25 cellular contexts compared by ENCODE assay signal in the genomic region with DNA sequence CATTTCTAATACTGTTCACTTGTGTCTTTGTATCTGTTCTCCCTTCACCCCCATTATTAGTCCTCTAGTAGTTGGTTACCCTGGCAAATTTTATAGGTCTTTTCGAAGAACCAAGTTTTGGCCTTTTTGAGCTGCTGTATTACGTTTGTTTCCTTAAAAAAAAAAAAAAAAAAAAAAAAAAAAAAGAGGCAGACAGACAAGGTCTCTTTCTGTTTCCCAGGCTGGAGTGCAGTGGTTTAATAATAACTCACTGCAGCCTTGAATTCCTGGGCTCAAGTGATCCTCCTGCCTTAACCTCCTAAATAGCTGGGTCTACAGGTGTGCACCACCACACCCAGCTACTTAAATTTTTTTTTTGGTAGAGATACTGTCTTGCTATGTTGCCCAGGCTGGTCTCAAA. TPM values are rescaled to one million over a fixed set of nuclear protein-coding genes. Genes with fewer than 3 reads are reported as not detected.
"Had no signal": no experiment of that assay in that cellular context is flagged by ENCODE, and none has a peak within 500 bp of the region (broad histone marks: within the 10 kb centered on the region; RNA-seq: fewer than 3 reads in every experiment).

No MANE protein-coding gene starts in this region.

- H3K4me1 Mint-ChIP-seq: activated B cell treated with CpG ODN at 0.5 μM for 24 hours; neural crest cell; stimulated activated naive B cell treated with anti-CD40 and anti-IgM and Interleukin-4, amounts not matched to agents 10 μg/mL and 1 μg/mL and 100 μg/mL, for 72 hours had no signal

- ATAC-seq: gastroesophageal sphincter; naive thymus-derived CD4-positive, alpha-beta T cell; sciatic nerve; stimulated activated naive B cell treated with anti-CD40 and anti-IgM and Interleukin-4, amounts not matched to agents 10 μg/mL and 1 μg/mL and 100 μg/mL, for 72 hours; T-cell had no signal

- DNase-seq: activated B cell treated with CpG ODN at 0.5 μM for 24 hours; activated CD4-positive, alpha-beta T cell treated with anti-CD3 and anti-CD28 coated beads for 4 hours; activated effector memory CD4-positive, alpha-beta T cell treated with Interleukin-2 at 50 U/mL for 16 hours; cortex of kidney; endodermal cell; esophagus squamous epithelium; head of caudate nucleus; hypothalamus; left ventricle myocardium inferior; naive thymus-derived CD4-positive, alpha-beta T cell; occipital lobe; SJCRH30; small intestine; stimulated activated naive B cell treated with anti-CD40 and anti-IgM and Interleukin-4, amounts not matched to agents 10 μg/mL and 1 μg/mL and 100 μg/mL, for 72 hours; T-cell; upper lobe of left lung had no signal

- H3K9me3 Mint-ChIP-seq: activated B cell treated with CpG ODN at 0.5 μM for 24 hours; endodermal cell; neural crest cell; stimulated activated naive B cell treated with anti-CD40 and anti-IgM and Interleukin-4, amounts not matched to agents 10 μg/mL and 1 μg/mL and 100 μg/mL, for 72 hours; T-cell had no signal

- H3K36me3 Mint-ChIP-seq: stimulated activated naive B cell treated with anti-CD40 and anti-IgM and Interleukin-4, amounts not matched to agents 10 μg/mL and 1 μg/mL and 100 μg/mL, for 72 hours; T-cell had no signal

- H3K27ac Mint-ChIP-seq: activated B cell treated with CpG ODN at 0.5 μM for 24 hours; endodermal cell; stimulated activated naive B cell treated with anti-CD40 and anti-IgM and Interleukin-4, amounts not matched to agents 10 μg/mL and 1 μg/mL and 100 μg/mL, for 72 hours; T-cell had no signal

- H3K4me3 Mint-ChIP-seq: activated B cell treated with CpG ODN at 0.5 μM for 24 hours; endodermal cell; neural crest cell; stimulated activated naive B cell treated with anti-CD40 and anti-IgM and Interleukin-4, amounts not matched to agents 10 μg/mL and 1 μg/mL and 100 μg/mL, for 72 hours; T-cell had no signal

RNA-seq across cellular contexts. Expression of a gene that starts 20.9 kb away (rescaled TPM):
- total RNA-seq: activated B cell treated with CpG ODN at 0.5 μM for 24 hours; activated CD8-positive, alpha-beta memory T cell treated with anti-CD3 and anti-CD28 coated beads for 36 hours; cardiac muscle cell; endodermal cell; esophagus squamous epithelium; gastroesophageal sphincter; left ventricle myocardium inferior; lung microvascular endothelial cell; neural crest cell; occipital lobe; posterior vena cava; renal cortical epithelial cell; sciatic nerve; SJCRH30; subcutaneous adipose tissue; T-cell; upper lobe of left lung had no signal
